ENCODE assay signal across 1 cellular context in genomic region chr3:50519471-50520089, GRCh38.
TF ChIP-seq lines count a peak whose summit lies in the region.

No MANE protein-coding gene starts in this region.

TF ChIP-seq in HepG2, 621 proteins besides CTCF, POLR2A, EP300 and RAD21:
- no peak for TF ChIP-seq SCMH1 (CRISPR knock-in tag; IDR thresholded peaks at IDR 0.05; ENCODE audit: borderline replicate concordance)
- TF ChIP-seq PRPF4 (IDR thresholded peaks at IDR 0.05; ENCODE audit: low read depth, low read length, poor library complexity, severe bottlenecking) = no peak
- TF ChIP-seq XRCC5 (optimal IDR thresholded peaks at IDR 0.05; ENCODE audit: low read length) = peak; percentile 90
- no peak for TF ChIP-seq DDIT3 (CRISPR knock-in tag; IDR thresholded peaks at IDR 0.05)
- TF ChIP-seq ATF3 (CRISPR knock-in tag; IDR thresholded peaks at IDR 0.05) = no peak
- TF ChIP-seq STAT5B (CRISPR knock-in tag; IDR thresholded peaks at IDR 0.05) = no peak
- no peak for TF ChIP-seq PHF5A (CRISPR knock-in tag; IDR thresholded peaks at IDR 0.05; ENCODE audit: low read depth, unreplicated experiment)
- TF ChIP-seq HMG20A (CRISPR knock-in tag; IDR thresholded peaks at IDR 0.05; ENCODE audit: borderline replicate concordance) = no peak
- TF ChIP-seq CENPBD1 (CRISPR knock-in tag; IDR thresholded peaks at IDR 0.05; ENCODE audit: borderline replicate concordance, low read depth) = no peak
- TF ChIP-seq ETV5 (CRISPR knock-in tag; IDR thresholded peaks at IDR 0.05; ENCODE audit: borderline replicate concordance) = peak; percentile 43; the same call in 1 of the 2 replicates
- no peak for TF ChIP-seq ADNP (CRISPR knock-in tag; IDR thresholded peaks at IDR 0.05)
- 0 out of 2 replicates have a peak, but pooled peaks have one; percentile 20 for TF ChIP-seq KDM2A (CRISPR knock-in tag; IDR thresholded peaks at IDR 0.05; ENCODE audit: borderline replicate concordance, low read depth)
- TF ChIP-seq BORCS8-MEF2B (CRISPR knock-in tag; IDR thresholded peaks at IDR 0.05) = no peak
- no peak for TF ChIP-seq ZNF512 (CRISPR knock-in tag; IDR thresholded peaks at IDR 0.05)
- TF ChIP-seq THAP8 (CRISPR knock-in tag; IDR thresholded peaks at IDR 0.05; ENCODE audit: borderline replicate concordance) = no peak
- TF ChIP-seq MXD1 (CRISPR knock-in tag; IDR thresholded peaks at IDR 0.05) = no peak
- no peak for TF ChIP-seq FOXA3 (CRISPR knock-in tag; IDR thresholded peaks at IDR 0.05)
- 0 out of 2 replicates have a peak, but pooled peaks have one; percentile 19 for TF ChIP-seq ELF1 (CRISPR knock-in tag; IDR thresholded peaks at IDR 0.05)
- no peak for TF ChIP-seq ZBTB14 (CRISPR knock-in tag; IDR thresholded peaks at IDR 0.05)
- no peak for TF ChIP-seq ZNF670 (CRISPR knock-in tag; IDR thresholded peaks at IDR 0.05; ENCODE audit: borderline replicate concordance)
- peak; percentile 30; the same call in 1 of the 2 replicates for TF ChIP-seq ELF3 (CRISPR knock-in tag; IDR thresholded peaks at IDR 0.05)
- no peak for TF ChIP-seq ZNF549 (CRISPR knock-in tag; IDR thresholded peaks at IDR 0.05)
- TF ChIP-seq HIC2 (CRISPR knock-in tag; IDR thresholded peaks at IDR 0.05; ENCODE audit: low read depth) = no peak
- TF ChIP-seq STAG1 (CRISPR knock-in tag; IDR thresholded peaks at IDR 0.05) = peak; percentile 69
- TF ChIP-seq AGO2 (optimal IDR thresholded peaks at IDR 0.05; ENCODE audit: low read depth, low read length) = no peak
- peak; percentile 30 for TF ChIP-seq TEAD3 (CRISPR knock-in tag; optimal IDR thresholded peaks at IDR 0.05; ENCODE audit: borderline replicate concordance)
- TF ChIP-seq ZNF558 (CRISPR knock-in tag; IDR thresholded peaks at IDR 0.05; ENCODE audit: borderline replicate concordance) = no peak
- TF ChIP-seq HOXD1 (CRISPR knock-in tag; IDR thresholded peaks at IDR 0.05) = no peak
- TF ChIP-seq SMC3 (IDR thresholded peaks at IDR 0.05; ENCODE audit: low read length) = peak; percentile 68
- no peak for TF ChIP-seq REPIN1 (CRISPR knock-in tag; IDR thresholded peaks at IDR 0.05; ENCODE audit: borderline replicate concordance, low read depth)
- TF ChIP-seq RBFOX2 (IDR thresholded peaks at IDR 0.05; ENCODE audit: low read depth, low read length) = no peak
- no peak for TF ChIP-seq SP1 (IDR thresholded peaks at IDR 0.05)
- 0 out of 2 replicates have a peak, but pooled peaks have one; percentile 22 for TF ChIP-seq SP1 (CRISPR knock-in tag; IDR thresholded peaks at IDR 0.05)
- TF ChIP-seq TRIM24 (CRISPR knock-in tag; IDR thresholded peaks at IDR 0.05) = no peak
- no peak for TF ChIP-seq ZNF703 (CRISPR knock-in tag; IDR thresholded peaks at IDR 0.05; ENCODE audit: borderline replicate concordance)
- TF ChIP-seq DMAP1 (CRISPR knock-in tag; IDR thresholded peaks at IDR 0.05) = no peak
- no peak for TF ChIP-seq ZNF761 (CRISPR knock-in tag; conservative IDR thresholded peaks at IDR 0.05)
- peak; percentile 31; the same call in 1 of the 2 replicates for TF ChIP-seq MAFF (IDR thresholded peaks at IDR 0.05; ENCODE audit: low read depth, low read length)
- TF ChIP-seq CBFB (CRISPR knock-in tag; IDR thresholded peaks at IDR 0.05) = no peak
- no peak for TF ChIP-seq ZNF652 (CRISPR knock-in tag; IDR thresholded peaks at IDR 0.05; ENCODE audit: borderline replicate concordance, low read depth)
- no peak for TF ChIP-seq RFX5 (IDR thresholded peaks at IDR 0.05; ENCODE audit: low read depth, low read length)
TF ChIP-seq in HepG2: peak in this region for 10.
